Comparison of ENCODE assay signal across 35 cellular contexts in genomic region chr13:51267581-51267980, GRCh38. TPM values are rescaled to one million over a fixed set of nuclear protein-coding genes. Genes with fewer than 3 reads are reported as not detected.
DNase-seq lines count a peak whose midpoint lies in the region; ATAC-seq, FAIRE-seq and TF ChIP-seq lines count a peak whose summit lies in the region.
"Had no signal": no experiment of that assay in that cellular context is flagged by ENCODE, and none has a peak within 500 bp of the region (broad histone marks: within the 10 kb centered on the region; RNA-seq: fewer than 3 reads in every experiment).

No MANE protein-coding gene starts in this region.

- peak overlapping the region; percentile 70 for H3K27ac ChIP-seq in left ventricle myocardium inferior (replicated peaks)
- H3K27ac ChIP-seq: BLaER1, colonic mucosa, PC-9, skin epidermis, suprapubic skin, upper lobe of right lung had no signal

- no peaks in the 10 kb centered on the region for H3K36me3 Mint-ChIP-seq in stimulated activated memory B cell treated with anti-CD40 and anti-IgM and Interleukin-4, amounts not matched to agents 10 μg/mL and 1 μg/mL and 100 μg/mL, for 72 hours
- H3K36me3 Mint-ChIP-seq: activated naive CD4-positive, alpha-beta T cell treated with anti-CD3 and anti-CD28 coated beads, Interleukin-2, amount 50 U/mL, for 24 hours; natural killer cell treated with Interleukin-12 subunit alpha and Interleukin-12 subunit beta and Interleukin-15 and Interleukin-18, amount 100 ng/mL, for 72 hours had no signal

- no peaks in the 10 kb centered on the region for H3K9me3 ChIP-seq in left ventricle myocardium inferior (replicated peaks)
- H3K9me3 ChIP-seq: BLaER1, colonic mucosa, mucosa of descending colon, suprapubic skin, upper lobe of right lung had no signal

- no peaks in the 10 kb centered on the region for H3K9me3 Mint-ChIP-seq in stimulated activated memory B cell treated with anti-CD40 and anti-IgM and Interleukin-4, amounts not matched to agents 10 μg/mL and 1 μg/mL and 100 μg/mL, for 72 hours
- H3K9me3 Mint-ChIP-seq: activated naive CD4-positive, alpha-beta T cell treated with anti-CD3 and anti-CD28 coated beads, Interleukin-2, amount 50 U/mL, for 24 hours; activated T-helper 2 cell treated with anti-CD3 and anti-CD28 coated beads, Interferon-gamma antibody, Interleukin-2, Interleukin-4, amounts not matched to agents 10 μg/mL and 5 μg/mL and 100 μg/mL, durations not matched to agents 14 hours and 24 hours and 36 hours; natural killer cell treated with Interleukin-12 subunit alpha and Interleukin-12 subunit beta and Interleukin-15 and Interleukin-18, amount 100 ng/mL, for 72 hours had no signal

- no peak overlapping the region for H3K4me3 ChIP-seq in bronchial epithelial cell (ENCODE audit: low read depth, low read length)
- no peak overlapping the region for H3K4me3 ChIP-seq in left ventricle myocardium inferior
- H3K4me3 ChIP-seq: BLaER1, colonic mucosa, lung, mucosa of descending colon, PC-9, skin epidermis, suprapubic skin, upper lobe of right lung had no signal

- H3K4me3 Mint-ChIP-seq in stimulated activated memory B cell treated with anti-CD40 and anti-IgM and Interleukin-4, amounts not matched to agents 10 μg/mL and 1 μg/mL and 100 μg/mL, for 72 hours, result no peak overlapping the region
- H3K4me3 Mint-ChIP-seq: activated naive CD4-positive, alpha-beta T cell treated with anti-CD3 and anti-CD28 coated beads, Interleukin-2, amount 50 U/mL, for 24 hours; natural killer cell treated with Interleukin-12 subunit alpha and Interleukin-12 subunit beta and Interleukin-15 and Interleukin-18, amount 100 ng/mL, for 72 hours had no signal

- H3K27me3 Mint-ChIP-seq in stimulated activated memory B cell treated with anti-CD40 and anti-IgM and Interleukin-4, amounts not matched to agents 10 μg/mL and 1 μg/mL and 100 μg/mL, for 72 hours, result peaks cover 18% of the 10 kb centered on the region
- H3K27me3 Mint-ChIP-seq: activated naive CD4-positive, alpha-beta T cell treated with anti-CD3 and anti-CD28 coated beads, Interleukin-2, amount 50 U/mL, for 24 hours; natural killer cell treated with Interleukin-12 subunit alpha and Interleukin-12 subunit beta and Interleukin-15 and Interleukin-18, amount 100 ng/mL, for 72 hours had no signal

- H3K27me3 ChIP-seq in bronchial epithelial cell (ENCODE audit: control insufficient read depth, insufficient read depth, low read length), result peaks cover 2% of the 10 kb centered on the region
- no peaks in the 10 kb centered on the region for H3K27me3 ChIP-seq in left ventricle myocardium inferior (ENCODE audit: low read depth)
- H3K27me3 ChIP-seq: BLaER1, colonic mucosa, suprapubic skin, upper lobe of right lung had no signal

- intact Hi-C loops in left ventricle myocardium inferior (cut with micrococcal nuclease), result no loop called here

- TF ChIP-seq POLR2A in GM12891 (IDR thresholded peaks at IDR 0.05; ENCODE audit: low read depth, low read length), result no peak

- peak; percentile 32 for ATAC-seq in stimulated activated memory B cell treated with anti-CD40 and anti-IgM and Interleukin-4, amounts not matched to agents 10 μg/mL and 1 μg/mL and 100 μg/mL, for 72 hours
- ATAC-seq in HG03280 (IDR thresholded peaks at IDR 0.05; ENCODE audit: unreplicated experiment), result no peak
- ATAC-seq: mucosa of descending colon; natural killer cell treated with Interleukin-12 subunit alpha and Interleukin-12 subunit beta and Interleukin-15 and Interleukin-18, amount 100 ng/mL, for 72 hours; upper lobe of right lung had no signal

- DNase-seq in NCI-H524 treated with DMSO at 0.1 percent for 48 hours (lab: John Stamatoyannopoulos, UW), result peak; percentile 46
- DNase-seq in bronchial epithelial cell (ENCODE audit: low read depth), result no peak
- DNase-seq in left ventricle myocardium inferior, result no peak
- no peak for DNase-seq in GM12891 (ENCODE audit: insufficient read length, low spot score)
- DNase-seq in NCI-H1092 (lab: John Stamatoyannopoulos, UW), result no peak
- DNase-seq: activated CD4-positive, alpha-beta T cell treated with anti-CD3 and anti-CD28 coated beads for 4 hours; amygdala; colonic mucosa; DMS 273 treated with DMSO at 0.1 percent for 48 hours; effector memory CD4-positive, alpha-beta T cell; EL; erythroblast; foreskin fibroblast; H7; head of caudate nucleus; kidney; mucosa of descending colon; NCI-H1092 treated with DMSO at 0.1 percent for 48 hours; NCI-H187; NCI-H2171 treated with DMSO at 0.1 percent for 48 hours; NCI-H526; PC-9; SHP77; stimulated activated naive CD4-positive, alpha-beta T cell; upper lobe of right lung had no signal

- TF ChIP-seq CTCF in bronchial epithelial cell (IDR thresholded peaks at IDR 0.05; ENCODE audit: insufficient read depth, low read length, severe bottlenecking) (no peak), left ventricle myocardium inferior (IDR thresholded peaks at IDR 0.05; ENCODE audit: borderline replicate concordance) (no peak)

- H3K27ac Mint-ChIP-seq in stimulated activated memory B cell treated with anti-CD40 and anti-IgM and Interleukin-4, amounts not matched to agents 10 μg/mL and 1 μg/mL and 100 μg/mL, for 72 hours, result no peak overlapping the region
- H3K27ac Mint-ChIP-seq: activated naive CD4-positive, alpha-beta T cell treated with anti-CD3 and anti-CD28 coated beads, Interleukin-2, amount 50 U/mL, for 24 hours; activated T-helper 2 cell treated with anti-CD3 and anti-CD28 coated beads, Interferon-gamma antibody, Interleukin-2, Interleukin-4, amounts not matched to agents 10 μg/mL and 5 μg/mL and 100 μg/mL, durations not matched to agents 14 hours and 24 hours and 36 hours; natural killer cell treated with Interleukin-12 subunit alpha and Interleukin-12 subunit beta and Interleukin-15 and Interleukin-18, amount 100 ng/mL, for 72 hours had no signal

- no peaks in the 10 kb centered on the region for H3K36me3 ChIP-seq in bronchial epithelial cell (ENCODE audit: control insufficient read depth, insufficient read depth, low read length)
- H3K36me3 ChIP-seq in left ventricle myocardium inferior, result no peaks in the 10 kb centered on the region
- H3K36me3 ChIP-seq: BLaER1, colonic mucosa, suprapubic skin, upper lobe of right lung had no signal

- peak; percentile 64 for FAIRE-seq in bronchial epithelial cell (lab: Jason Lieb, UNC)
- no peak for FAIRE-seq in GM12891 (lab: Jason Lieb, UNC)
- FAIRE-seq: GM12892, kidney had no signal

- peaks cover 45% of the 10 kb centered on the region for H3K4me1 ChIP-seq in left ventricle myocardium inferior
- H3K4me1 ChIP-seq: BLaER1, colonic mucosa, suprapubic skin, upper lobe of right lung had no signal

- no peaks in the 10 kb centered on the region for H3K4me1 Mint-ChIP-seq in stimulated activated memory B cell treated with anti-CD40 and anti-IgM and Interleukin-4, amounts not matched to agents 10 μg/mL and 1 μg/mL and 100 μg/mL, for 72 hours
- H3K4me1 Mint-ChIP-seq: activated naive CD4-positive, alpha-beta T cell treated with anti-CD3 and anti-CD28 coated beads, Interleukin-2, amount 50 U/mL, for 24 hours had no signal

TF ChIP-seq in GM12891, 5 proteins besides CTCF, POLR2A, EP300 and RAD21:
- TF ChIP-seq POU2F2 (IDR thresholded peaks at IDR 0.05; ENCODE audit: low read depth, low read length) (no peak), PAX5 (IDR thresholded peaks at IDR 0.05; ENCODE audit: insufficient read depth, low read length, severe bottlenecking) (no peak), POLR2AphosphoS5 (IDR thresholded peaks at IDR 0.05; ENCODE audit: low read depth, low read length) (no peak), TAF1 (IDR thresholded peaks at IDR 0.05; ENCODE audit: low read depth, low read length) (no peak), SPI1 (IDR thresholded peaks at IDR 0.05; ENCODE audit: low read depth, low read length) (no peak)

RNA-seq across cellular contexts. Expression of gene FAM124A, which starts 45.4 kb away (rescaled TPM):
- total RNA-seq in bronchial epithelial cell (not detected in 2 replicates), left ventricle myocardium inferior (5.7 TPM)
- polyA plus RNA-seq in GM12891 (2012; ENCODE audit: low read depth, missing spikeins), result not detected
- total RNA-seq: natural killer cell treated with Interleukin-12 subunit alpha and Interleukin-12 subunit beta and Interleukin-15 and Interleukin-18, amount 100 ng/mL, for 72 hours; PC-9 had no signal
